Comparison of ENCODE assay signal across 9 cellular contexts in genomic region chr15:52709172-52709979, GRCh38. TPM values are rescaled to one million over a fixed set of nuclear protein-coding genes. Genes with fewer than 3 reads are reported as not detected.
A peak's percentile ranks its signal among the peaks of the same experiment; 100 is the strongest.
DNase-seq lines count a peak whose midpoint lies in the region; ATAC-seq and FAIRE-seq lines count a peak whose summit lies in the region.
"Had no signal": no experiment of that assay in that cellular context is flagged by ENCODE, and none has a peak within 500 bp of the region (broad histone marks: within the 10 kb centered on the region; RNA-seq: fewer than 3 reads in every experiment).

No MANE protein-coding gene starts in this region.

- CTCF ChIA-PET in activated CD4-positive, alpha-beta T cell treated with anti-CD3 and anti-CD28 coated beads for 36 hours (lab: Charles Lee) = interaction anchor here (0.5 to 1.2 kb wide), 2 partner anchors 21 to 25 kb away, joined by 3 to 5 read pairs; no protein-coding TSS in a partner anchor

- WGBS in small intestine, 3 donors = 14 to 43% (median 30%) methylated on average over 10 of the region's 10 CpGs

- no peaks in the 10 kb centered on the region for H3K36me3 ChIP-seq in small intestine (ENCODE audit: control insufficient read depth in 2 of 2, insufficient read depth in 2 of 2, low read length in 2 of 2)

- H3K4me3 Mint-ChIP-seq in activated CD4-positive, alpha-beta T cell treated with anti-CD3 and anti-CD28 coated beads for 36 hours = no peak overlapping the region
- H3K4me3 Mint-ChIP-seq in activated T-helper 17 cell treated with anti-CD3 and anti-CD28 coated beads, Interleukin-2, amount 50 U/mL, for 72 hours = peak overlapping the region; percentile 56

- H3K27ac Mint-ChIP-seq in activated CD4-positive, alpha-beta T cell treated with anti-CD3 and anti-CD28 coated beads for 36 hours = peak overlapping the region; percentile 44
- H3K27ac Mint-ChIP-seq in activated T-helper 17 cell treated with anti-CD3 and anti-CD28 coated beads, Interleukin-2, amount 50 U/mL, for 72 hours = peak overlapping the region; percentile 90

- no peaks in the 10 kb centered on the region for H3K9me3 ChIP-seq in small intestine (ENCODE audit: control insufficient read depth, low read depth)

- H3K4me1 Mint-ChIP-seq in activated CD4-positive, alpha-beta T cell treated with anti-CD3 and anti-CD28 coated beads for 36 hours = peaks cover 9% of the 10 kb centered on the region
- H3K4me1 Mint-ChIP-seq in activated T-helper 17 cell treated with anti-CD3 and anti-CD28 coated beads, Interleukin-2, amount 50 U/mL, for 72 hours = peaks cover 14% of the 10 kb centered on the region

- no peak for ATAC-seq in activated CD4-positive, alpha-beta T cell treated with anti-CD3 and anti-CD28 coated beads for 36 hours
- peak; percentile 73 for ATAC-seq in HG03095 (IDR thresholded peaks at IDR 0.05; ENCODE audit: unreplicated experiment)
- ATAC-seq in activated T-helper 17 cell treated with anti-CD3 and anti-CD28 coated beads, Interleukin-2, amount 50 U/mL, for 72 hours (replicated peaks) = no peak

- H3K4me3 ChIP-seq in small intestine (ENCODE audit: low read depth in 1 of 2, low read length in 2 of 2) = peak overlapping the region in 1 of 2 donors; percentile 24

- H3K27me3 ChIP-seq in small intestine (ENCODE audit: control insufficient read depth in 2 of 2, insufficient read depth in 2 of 2, low read length in 2 of 2) = no peaks in the 10 kb centered on the region

- no peaks in the 10 kb centered on the region for H3K36me3 Mint-ChIP-seq in activated CD4-positive, alpha-beta T cell treated with anti-CD3 and anti-CD28 coated beads for 36 hours (ENCODE audit: low read depth)
- H3K36me3 Mint-ChIP-seq in activated T-helper 17 cell treated with anti-CD3 and anti-CD28 coated beads, Interleukin-2, amount 50 U/mL, for 72 hours (ENCODE audit: low read depth) = no peaks in the 10 kb centered on the region

- no peaks in the 10 kb centered on the region for H3K4me1 ChIP-seq in small intestine (ENCODE audit: control insufficient read depth in 2 of 2, insufficient read depth in 1 of 2, low read depth in 1 of 2, low read length in 1 of 2)

- no peaks in the 10 kb centered on the region for H3K9me3 Mint-ChIP-seq in activated CD4-positive, alpha-beta T cell treated with anti-CD3 and anti-CD28 coated beads for 36 hours (ENCODE audit: low read depth)
- no peaks in the 10 kb centered on the region for H3K9me3 Mint-ChIP-seq in activated T-helper 17 cell treated with anti-CD3 and anti-CD28 coated beads, Interleukin-2, amount 50 U/mL, for 72 hours

- POLR2A ChIA-PET in activated CD4-positive, alpha-beta T cell treated with anti-CD3 and anti-CD28 coated beads for 36 hours (lab: Charles Lee) = no interaction called here

- H3K27ac ChIP-seq in small intestine (ENCODE audit: low read depth in 1 of 2, low read length in 1 of 2) = peak overlapping the region in 1 of 2 donors; percentile 6
- H3K27ac ChIP-seq: VCaP had no signal

- FAIRE-seq in small intestine (lab: Jason Lieb, UNC) = no peak

- intact Hi-C loops in activated CD4-positive, alpha-beta T cell treated with anti-CD3 and anti-CD28 coated beads for 36 hours (cut with DNase I, micrococcal nuclease) = no loop called here

- DNase-seq in activated CD4-positive, alpha-beta T cell treated with anti-CD3 and anti-CD28 coated beads for 36 hours = peak; percentile 18
- no peak for DNase-seq in activated CD4-positive, alpha-beta T cell treated with anti-CD3 and anti-CD28 coated beads, Interleukin-2, amount 50 U/mL, for 48 hours
- DNase-seq in small intestine = peak; percentile 82
- DNase-seq in NCI-H2081 treated with DMSO at 0.1 percent for 48 hours (lab: John Stamatoyannopoulos, UW) = no peak
- DNase-seq in NCI-H128 (lab: John Stamatoyannopoulos, UW; ENCODE audit: unreplicated experiment) = no peak
- DNase-seq in activated CD4-positive, alpha-beta T cell treated with anti-CD3 and anti-CD28 coated beads for 4 hours = no peak

- H3K27me3 Mint-ChIP-seq in activated CD4-positive, alpha-beta T cell treated with anti-CD3 and anti-CD28 coated beads for 36 hours = no peaks in the 10 kb centered on the region
- no peaks in the 10 kb centered on the region for H3K27me3 Mint-ChIP-seq in activated T-helper 17 cell treated with anti-CD3 and anti-CD28 coated beads, Interleukin-2, amount 50 U/mL, for 72 hours

RNA-seq across cellular contexts. Expression of gene ATOSA, which starts 30.2 kb away (rescaled TPM):
- total RNA-seq in activated CD4-positive, alpha-beta T cell treated with anti-CD3 and anti-CD28 coated beads for 36 hours = 10 to 100 TPM; 13.4 to 13.5 TPM
- total RNA-seq in activated T-helper 17 cell treated with anti-CD3 and anti-CD28 coated beads, Interleukin-2, amount 50 U/mL, for 72 hours = 10 to 100 TPM; 30.7 to 40.6 TPM
- polyA plus RNA-seq in small intestine = 10 to 100 TPM; 13.4 to 29.5 (median 20.5) TPM

Comparison
In these comparisons a context has a peak if more than half of its experiments do, and no peak if none do; other contexts are left out.
1. DNase-seq: peak in activated CD4-positive, alpha-beta T cell treated with anti-CD3 and anti-CD28 coated beads for 36 hours (single experiment) and small intestine (single experiment); none in activated CD4-positive, alpha-beta T cell treated with anti-CD3 and anti-CD28 coated beads, Interleukin-2, amount 50 U/mL, for 48 hours (0 of 2), NCI-H2081 treated with DMSO at 0.1 percent for 48 hours (single experiment), NCI-H128 (single experiment) and activated CD4-positive, alpha-beta T cell treated with anti-CD3 and anti-CD28 coated beads for 4 hours (0 of 2).